In genomic region chr10:31467791-31468535, GRCh38 we compare ENCODE assay signal across 9 cellular contexts.
A peak's percentile ranks its signal among the peaks of the same experiment; 100 is the strongest.
DNase-seq lines count a peak whose midpoint lies in the region; ATAC-seq, FAIRE-seq and TF ChIP-seq lines count a peak whose summit lies in the region.
"Had no signal": no experiment of that assay in that cellular context is flagged by ENCODE, and none has a peak within 500 bp of the region (broad histone marks: within the 10 kb centered on the region; RNA-seq: fewer than 3 reads in every experiment).

No MANE protein-coding gene starts in this region.

- no peak overlapping the region for H3K27ac ChIP-seq in K562 (ENCODE audit: extremely low read depth, low read depth, low read length)

- FAIRE-seq in K562 (lab: Jason Lieb, UNC), result no peak

- H3K9me1 ChIP-seq in K562 (ENCODE audit: control insufficient read depth, insufficient read depth, low read length), result no peaks in the 10 kb centered on the region

- H2AFZ ChIP-seq in K562 (ENCODE audit: low read depth, low read length), result no peak overlapping the region

- no peaks in the 10 kb centered on the region for H3K4me1 ChIP-seq in K562 (replicated peaks in 1 of 2; ENCODE audit: control insufficient read depth in 2 of 2, insufficient read depth in 2 of 2, low read length in 2 of 2)

- no peak overlapping the region for H3K9ac ChIP-seq in K562 (ENCODE audit: insufficient read depth in 1 of 2, low read depth in 2 of 2, low read length in 2 of 2)

- TF ChIP-seq EP300 in K562 (IDR thresholded peaks at IDR 0.05; ENCODE audit: low read length), result no peak

- TF ChIP-seq CTCF in BJ (IDR thresholded peaks at IDR 0.05; ENCODE audit: insufficient read depth, low read depth, low read length) (peak; percentile 13; the same call in 1 of the 2 replicates), HFF-Myc (IDR thresholded peaks at IDR 0.05; ENCODE audit: low read depth, low read length, missing control alignments) (peak; percentile 23), K562 (IDR thresholded peaks at IDR 0.05 in 2 of 3, conservative IDR thresholded peaks at IDR 0.05 in 1 of 3; ENCODE audit: insufficient read depth in 2 of 3, low read depth in 1 of 3, low read length in 3 of 3) (peak in 2 of 3 experiments; percentile 21 to 24; a peak in 1 of 6 replicates)

- H3K4me3 ChIP-seq in BJ (ENCODE audit: low read depth, low read length) (no peak overlapping the region), HFF-Myc (replicated peaks; ENCODE audit: low read depth, low read length) (no peak overlapping the region), K562 (no peak overlapping the region)

- H3K9me3 ChIP-seq in K562 (replicated peaks; ENCODE audit: control insufficient read depth, insufficient read depth, low read depth, low read length), result peaks cover 4% of the 10 kb centered on the region; the same call in 1 of the 2 replicates

- no peaks in the 10 kb centered on the region for H3K79me2 ChIP-seq in K562 (ENCODE audit: control insufficient read depth, insufficient read depth, low read length)

- no peak for DNase-seq in BJ (ENCODE audit: low read depth)
- no peak for DNase-seq in HFF-Myc (ENCODE audit: extremely low read depth, low read depth)
- peak in 1 of 4 experiments; percentile 3 for DNase-seq in K562 (ENCODE audit: extremely low read depth in 1 of 4, low spot score in 3 of 4)
- DNase-seq in left kidney (ENCODE audit: low read depth, low spot score), result peak; percentile 24
- no peak for DNase-seq in NCI-H446 treated with DMSO at 0.1 percent for 48 hours (lab: John Stamatoyannopoulos, UW)
- no peak for DNase-seq in NCI-H82 (lab: John Stamatoyannopoulos, UW)
- no peak for DNase-seq in Ammon's horn (ENCODE audit: low spot score)
- DNase-seq: activated effector memory CD4-positive, alpha-beta T cell treated with anti-CD3 and anti-CD28 coated beads, Interleukin-2, amount 50 U/mL, for 16 hours had no signal

- BruUV-seq in K562 (replicated peaks; lab: Mats Ljungman, UMichigan), result no TSS peak

- H3K36me3 ChIP-seq in BJ (ENCODE audit: control insufficient read depth, insufficient read depth, low read length) (peaks cover 12% of the 10 kb centered on the region), K562 (ENCODE audit: control insufficient read depth, insufficient read depth, low read length) (no peaks in the 10 kb centered on the region)

- no peak for TF ChIP-seq POLR2A in K562 (conservative IDR thresholded peaks at IDR 0.05)

- in situ Hi-C loops in K562 (cut with MboI), result no loop called here

- no peaks in the 10 kb centered on the region for H4K20me1 ChIP-seq in K562 (replicated peaks; ENCODE audit: control insufficient read depth, insufficient read depth, low read length)

- H3K27me3 ChIP-seq in BJ (ENCODE audit: control insufficient read depth, insufficient read depth, low read length) (no peaks in the 10 kb centered on the region), K562 (ENCODE audit: control insufficient read depth in 2 of 2, insufficient read depth in 2 of 2, low read length in 2 of 2) (no peaks in the 10 kb centered on the region)

- TF ChIP-seq RAD21 in K562 (CRISPR knock-in tag; conservative IDR thresholded peaks at IDR 0.05 in 1 of 2, IDR thresholded peaks at IDR 0.05 in 1 of 2), result peak in 1 of 2 experiments; percentile 23; a peak in 2 of 4 replicates

- intact Hi-C loops in K562 (cut with micrococcal nuclease), result no loop called here

- WGBS in K562 (ENCODE audit: insufficient coverage, low coverage, missing lambda C conversion rate), result 48% methylated on average over 4 of the region's 4 CpGs

- CTCF ChIA-PET in BJ (lab: Yijun Ruan, JAX) (interaction anchor here (0.5 to 1.1 kb wide), 2 partner anchors 12 to 116 kb away, joined by 3 to 4 read pairs; no protein-coding TSS in a partner anchor), K562 (lab: Yijun Ruan, JAX; ENCODE audit: low intra/inter-chr PET ratio) (no interaction called here)

- ATAC-seq in K562, result no peak
- ATAC-seq in HG02623 (IDR thresholded peaks at IDR 0.05; ENCODE audit: unreplicated experiment), result no peak

- POLR2A ChIA-PET in BJ (lab: Charles Lee), result no interaction called here
- POLR2A ChIA-PET in K562 (lab: Yijun Ruan, JAX), result no interaction called here

- no peak overlapping the region for H3K4me2 ChIP-seq in K562 (ENCODE audit: insufficient read depth, low read length)

TF ChIP-seq in K562, 482 proteins besides CTCF, POLR2A, EP300 and RAD21 (continues in another document):
- TF ChIP-seq RERE (CRISPR knock-in tag; IDR thresholded peaks at IDR 0.05; ENCODE audit: borderline replicate concordance) (no peak), ZBTB7A (IDR thresholded peaks at IDR 0.05; ENCODE audit: borderline replicate concordance, control insufficient read depth, low read depth, low read length) (no peak), FOXP1 (CRISPR knock-in tag; IDR thresholded peaks at IDR 0.05) (no peak), BCL6 (CRISPR knock-in tag; IDR thresholded peaks at IDR 0.05) (no peak), BHLHE40 (IDR thresholded peaks at IDR 0.05; ENCODE audit: low read length) (no peak)
- TF ChIP-seq, protein P1, sequence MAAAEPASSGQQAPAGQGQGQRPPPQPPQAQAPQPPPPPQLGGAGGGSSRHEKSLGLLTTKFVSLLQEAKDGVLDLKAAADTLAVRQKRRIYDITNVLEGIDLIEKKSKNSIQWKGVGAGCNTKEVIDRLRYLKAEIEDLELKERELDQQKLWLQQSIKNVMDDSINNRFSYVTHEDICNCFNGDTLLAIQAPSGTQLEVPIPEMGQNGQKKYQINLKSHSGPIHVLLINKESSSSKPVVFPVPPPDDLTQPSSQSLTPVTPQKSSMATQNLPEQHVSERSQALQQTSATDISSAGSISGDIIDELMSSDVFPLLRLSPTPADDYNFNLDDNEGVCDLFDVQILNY (CRISPR knock-in tag; IDR thresholded peaks at IDR 0.05), result no peak
- TF ChIP-seq, protein P2, sequence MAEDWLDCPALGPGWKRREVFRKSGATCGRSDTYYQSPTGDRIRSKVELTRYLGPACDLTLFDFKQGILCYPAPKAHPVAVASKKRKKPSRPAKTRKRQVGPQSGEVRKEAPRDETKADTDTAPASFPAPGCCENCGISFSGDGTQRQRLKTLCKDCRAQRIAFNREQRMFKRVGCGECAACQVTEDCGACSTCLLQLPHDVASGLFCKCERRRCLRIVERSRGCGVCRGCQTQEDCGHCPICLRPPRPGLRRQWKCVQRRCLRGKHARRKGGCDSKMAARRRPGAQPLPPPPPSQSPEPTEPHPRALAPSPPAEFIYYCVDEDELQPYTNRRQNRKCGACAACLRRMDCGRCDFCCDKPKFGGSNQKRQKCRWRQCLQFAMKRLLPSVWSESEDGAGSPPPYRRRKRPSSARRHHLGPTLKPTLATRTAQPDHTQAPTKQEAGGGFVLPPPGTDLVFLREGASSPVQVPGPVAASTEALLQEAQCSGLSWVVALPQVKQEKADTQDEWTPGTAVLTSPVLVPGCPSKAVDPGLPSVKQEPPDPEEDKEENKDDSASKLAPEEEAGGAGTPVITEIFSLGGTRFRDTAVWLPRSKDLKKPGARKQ (CRISPR knock-in tag; IDR thresholded peaks at IDR 0.05), result no peak
